8 cellular contexts compared by ENCODE assay signal in the genomic region with DNA sequence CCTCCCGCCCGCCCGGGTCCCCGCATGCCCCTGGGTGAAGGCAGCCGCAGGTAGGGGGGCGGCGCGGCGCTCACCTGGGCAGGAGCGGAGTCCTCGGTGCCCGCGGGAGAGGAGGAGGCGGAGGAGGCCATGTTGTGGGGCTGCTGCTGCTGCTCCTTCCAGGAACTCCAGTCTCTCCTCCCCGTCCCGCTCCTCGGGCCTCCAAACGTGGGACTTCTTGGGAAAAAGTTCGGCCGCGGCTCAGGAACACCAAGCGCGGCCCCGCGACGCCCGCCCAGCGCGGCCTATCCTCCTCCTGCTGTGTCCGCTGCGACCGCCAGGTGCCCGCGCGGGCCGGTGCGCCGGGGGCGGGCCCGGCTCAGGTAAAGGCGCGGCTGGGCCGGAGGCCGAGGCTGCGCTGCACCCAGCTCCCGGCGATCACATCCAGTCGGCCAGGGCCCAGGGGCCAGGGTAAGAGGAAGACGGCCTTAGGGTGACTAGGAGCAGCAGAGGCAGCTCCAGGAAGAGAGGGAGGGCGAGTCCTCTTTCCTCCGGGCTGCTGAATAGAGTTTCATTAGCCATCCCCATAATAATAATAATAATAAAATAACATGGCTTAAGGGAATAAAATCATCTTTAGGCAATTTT. TPM values are rescaled to one million over a fixed set of nuclear protein-coding genes. Genes with fewer than 3 reads are reported as not detected.
DNase-seq lines count a peak whose midpoint lies in the region; ATAC-seq and TF ChIP-seq lines count a peak whose summit lies in the region.

No MANE protein-coding gene starts in this region.

- peak overlapping the region; percentile 60 for H3K4me3 ChIP-seq in LNCaP clone FGC (ENCODE audit: low read depth, low read length)

- H3K4me3 Mint-ChIP-seq in neural crest cell = peak overlapping the region; percentile 76

- no peak overlapping the region for H3K27ac Mint-ChIP-seq in neural crest cell (ENCODE audit: unreplicated experiment)

- ATAC-seq in GM21576 (IDR thresholded peaks at IDR 0.05; ENCODE audit: unreplicated experiment) = peak; percentile 62
- ATAC-seq in esophagus mucosa = peak; percentile 93

- H3K4me1 Mint-ChIP-seq in neural crest cell = peaks cover 6% of the 10 kb centered on the region

- DNase-seq in ELR (ENCODE audit: low read depth) (peak; percentile 1), LNCaP clone FGC (ENCODE audit: low read depth) (no peak), neural crest cell (ENCODE audit: low read depth, low spot score) (peak; percentile 30), amniotic stem cell (lab: John Stamatoyannopoulos, UW) (no peak), SHP77 treated with DMSO at 0.1 percent for 48 hours (lab: John Stamatoyannopoulos, UW) (no peak)
- DNase-seq in activated CD8-positive, alpha-beta memory T cell treated with anti-CD3 and anti-CD28 coated beads, Interleukin-2, amount 50 U/mL, for 4 hours = peak; percentile 40

- no peaks in the 10 kb centered on the region for H3K9me3 Mint-ChIP-seq in neural crest cell

- TF ChIP-seq CTCF in LNCaP clone FGC (IDR thresholded peaks at IDR 0.05; ENCODE audit: control insufficient read depth, extremely low read depth, insufficient read depth) (peak; percentile 35; the same call in 1 of the 2 replicates), neural crest cell (conservative IDR thresholded peaks at IDR 0.05) (peak; percentile 66)

- H3K27me3 Mint-ChIP-seq in neural crest cell (ENCODE audit: low read depth) = peaks cover 38% of the 10 kb centered on the region

- H3K36me3 Mint-ChIP-seq in neural crest cell (ENCODE audit: low read depth) = no peaks in the 10 kb centered on the region

RNA-seq across cellular contexts. Expression of gene CDK1, which starts 45.0 kb away (rescaled TPM):
- total RNA-seq in esophagus mucosa (25.2 TPM), neural crest cell (92.8 and 94.7 TPM in 2 replicates)

Comparison
In these comparisons a context has a peak if more than half of its experiments do, and no peak if none do; other contexts are left out.
1. DNase-seq: peak in ELR (single experiment), activated CD8-positive, alpha-beta memory T cell treated with anti-CD3 and anti-CD28 coated beads, Interleukin-2, amount 50 U/mL, for 4 hours (single experiment) and neural crest cell (single experiment); none in LNCaP clone FGC (single experiment), amniotic stem cell (single experiment) and SHP77 treated with DMSO at 0.1 percent for 48 hours (single experiment).